In genomic region chr7:4042402-4042801, GRCh38 we compare ENCODE assay signal across 21 cellular contexts.
DNase-seq lines count a peak whose midpoint lies in the region; ATAC-seq lines count a peak whose summit lies in the region.
"Had no signal": no experiment of that assay in that cellular context is flagged by ENCODE, and none has a peak within 500 bp of the region (broad histone marks: within the 10 kb centered on the region; RNA-seq: fewer than 3 reads in every experiment).

No MANE protein-coding gene starts in this region.

- H3K27ac ChIP-seq in SJCRH30 = no peak overlapping the region
- H3K27ac ChIP-seq: dorsolateral prefrontal cortex, gastrocnemius medialis, thoracic aorta had no signal

- ATAC-seq in HG02970 (IDR thresholded peaks at IDR 0.05; ENCODE audit: low FRiP score, unreplicated experiment) (no peak), GM18867 (IDR thresholded peaks at IDR 0.05; ENCODE audit: unreplicated experiment) (no peak), GM21423 (IDR thresholded peaks at IDR 0.05; ENCODE audit: unreplicated experiment) (no peak)
- ATAC-seq: gastrocnemius medialis, GM23338, K562, left lobe of liver had no signal

- no peak overlapping the region for H3K4me3 ChIP-seq in SJCRH30
- H3K4me3 ChIP-seq: dorsolateral prefrontal cortex, gastrocnemius medialis, GM23338, K562, thoracic aorta had no signal

- H3K36me3 ChIP-seq in SJCRH30 = no peaks in the 10 kb centered on the region
- H3K36me3 ChIP-seq: gastrocnemius medialis, thoracic aorta had no signal

- no peaks in the 10 kb centered on the region for H3K9me3 ChIP-seq in SJCRH30 (replicated peaks)
- H3K9me3 ChIP-seq: gastrocnemius medialis, thoracic aorta had no signal

- peaks cover 7% of the 10 kb centered on the region for H3K4me1 ChIP-seq in SJCRH30
- H3K4me1 ChIP-seq: gastrocnemius medialis had no signal

- no peaks in the 10 kb centered on the region for H3K27me3 ChIP-seq in SJCRH30
- H3K27me3 ChIP-seq: dorsolateral prefrontal cortex, gastrocnemius medialis had no signal

- peak; percentile 35 for DNase-seq in NCI-H748 (lab: John Stamatoyannopoulos, UW; ENCODE audit: unreplicated experiment)
- DNase-seq in NCI-H748 treated with DMSO at 0.1 percent for 48 hours (lab: John Stamatoyannopoulos, UW) = no peak
- DNase-seq in NCI-H2081 (lab: John Stamatoyannopoulos, UW) = peak; percentile 70 to 85
- DNase-seq in SJCRH30 = peak; percentile 59 to 74
- no peak for DNase-seq in activated CD4-positive, alpha-beta T cell treated with anti-CD3 and anti-CD28 coated beads, Interleukin-2, amount 50 U/mL, for 48 hours
- DNase-seq: activated CD4-positive, alpha-beta T cell treated with anti-CD3 and anti-CD28 coated beads, Interleukin-2, amount 10 ng/mL, durations not matched to agents 24 days and 14 days; activated CD8-positive, alpha-beta memory T cell treated with anti-CD3 and anti-CD28 coated beads, Interleukin-2, amount 50 U/mL, for 48 hours; activated gamma-delta T cell; caudate nucleus; dorsolateral prefrontal cortex; gastrocnemius medialis; midbrain; MV-4-11; RPMI8226 had no signal

Comparison
In these comparisons a context has a peak if more than half of its experiments do, and no peak if none do; other contexts are left out.
1. DNase-seq: peak in NCI-H748 (single experiment), NCI-H2081 (2 of 2) and SJCRH30 (2 of 2); none in NCI-H748 treated with DMSO at 0.1 percent for 48 hours (single experiment) and activated CD4-positive, alpha-beta T cell treated with anti-CD3 and anti-CD28 coated beads, Interleukin-2, amount 50 U/mL, for 48 hours (0 of 2).